ENCODE assay signal across 7 cellular contexts in the genomic region with DNA sequence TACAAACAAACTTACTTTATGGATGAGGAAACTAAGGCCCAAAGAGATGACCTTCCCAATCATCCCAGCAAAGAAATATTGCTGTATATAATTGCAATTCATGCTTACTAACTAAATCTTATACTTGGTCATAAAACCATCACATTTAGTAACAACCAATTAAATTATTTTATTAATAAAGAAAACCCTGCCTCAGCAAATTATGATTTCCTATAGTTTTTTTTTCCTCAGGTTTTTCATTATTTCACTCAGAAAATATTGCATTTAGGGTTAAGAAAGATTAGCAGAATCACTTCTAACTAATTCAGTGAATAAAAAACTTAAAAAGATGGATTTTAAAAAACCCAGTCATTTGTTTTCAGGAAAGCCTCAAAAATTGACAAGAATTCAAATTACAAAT.
"Had no signal": no experiment of that assay in that cellular context is flagged by ENCODE, and none has a peak within 500 bp of the region (broad histone marks: within the 10 kb centered on the region; RNA-seq: fewer than 3 reads in every experiment).

No MANE protein-coding gene starts in this region.

- H3K4me3 Mint-ChIP-seq: IgD-negative memory B cell had no signal

- FAIRE-seq: HepG2, HTR-8/SVneo had no signal

- ATAC-seq: HepG2 had no signal

- H3K27ac Mint-ChIP-seq: IgD-negative memory B cell had no signal

- H3K9ac ChIP-seq: KMS-11 had no signal

- H3K27ac ChIP-seq: HL-60, KMS-11 had no signal

- H3K9me3 Mint-ChIP-seq: IgD-negative memory B cell had no signal

- H3K4me2 ChIP-seq: KMS-11 had no signal

- DNase-seq: KBM-7, KG1 had no signal
